14 cellular contexts compared by ENCODE assay signal in the genomic region with DNA sequence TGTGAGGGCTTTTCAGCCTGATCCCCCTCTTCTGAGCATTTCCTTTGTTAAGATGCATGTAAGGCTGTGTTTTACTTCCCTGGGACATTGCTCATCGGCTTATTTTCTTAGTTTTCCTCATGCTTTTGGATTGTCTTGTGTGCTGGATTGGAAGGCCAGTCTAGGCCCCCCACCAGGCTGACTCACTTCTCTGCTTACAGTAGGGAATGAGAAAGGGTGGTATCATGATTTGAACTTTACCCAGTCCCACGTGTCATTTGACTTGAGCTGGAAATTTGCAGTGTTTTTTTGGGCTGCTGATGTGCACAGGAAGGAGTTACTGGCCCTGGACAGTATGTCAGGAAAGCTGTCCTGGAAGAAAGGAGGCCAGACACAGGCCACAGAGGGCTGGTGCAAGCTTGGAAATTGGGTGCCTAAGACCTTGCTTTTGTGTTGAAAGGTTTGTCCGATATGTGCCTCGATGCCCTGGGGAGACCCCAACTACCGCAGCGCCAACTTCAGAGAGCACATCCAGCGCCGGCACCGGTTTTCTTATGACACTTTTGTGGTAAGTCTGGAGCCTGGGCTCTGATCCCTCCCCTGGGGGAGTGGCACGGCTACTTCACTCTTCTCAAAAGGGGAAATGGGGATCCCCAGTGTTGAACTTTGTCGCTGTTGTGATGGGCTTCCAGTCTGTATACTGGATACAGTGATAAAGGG. TPM values are rescaled to one million over a fixed set of nuclear protein-coding genes. Genes with fewer than 3 reads are reported as not detected.
DNase-seq lines count a peak whose midpoint lies in the region; TF ChIP-seq lines count a peak whose summit lies in the region.
"Had no signal": no experiment of that assay in that cellular context is flagged by ENCODE, and none has a peak within 500 bp of the region (broad histone marks: within the 10 kb centered on the region; RNA-seq: fewer than 3 reads in every experiment).

No MANE protein-coding gene starts in this region.

- H3K27me3 Mint-ChIP-seq in chondrocyte (ENCODE audit: low read depth) = no peaks in the 10 kb centered on the region
- no peaks in the 10 kb centered on the region for H3K27me3 Mint-ChIP-seq in activated CD4-positive, alpha-beta T cell treated with anti-CD3 and anti-CD28 coated beads, Interleukin-2, amount 10 ng/mL, durations not matched to agents 24 days and 14 days

- H3K4me3 Mint-ChIP-seq in chondrocyte (ENCODE audit: unreplicated experiment) = no peak overlapping the region
- no peak overlapping the region for H3K4me3 Mint-ChIP-seq in activated CD4-positive, alpha-beta T cell treated with anti-CD3 and anti-CD28 coated beads, Interleukin-2, amount 10 ng/mL, durations not matched to agents 24 days and 14 days

- no peak for TF ChIP-seq POLR2A in tibial nerve (IDR thresholded peaks at IDR 0.05)
- TF ChIP-seq POLR2A in vagina (IDR thresholded peaks at IDR 0.05) = no peak

- WGBS in tibial nerve, 2 donors = 83 to 87% methylated on average over 11 of the region's 11 CpGs

- peak overlapping the region; percentile 95 for H3K27ac Mint-ChIP-seq in chondrocyte (ENCODE audit: unreplicated experiment)
- no peak overlapping the region for H3K27ac Mint-ChIP-seq in activated CD4-positive, alpha-beta T cell treated with anti-CD3 and anti-CD28 coated beads, Interleukin-2, amount 10 ng/mL, durations not matched to agents 24 days and 14 days

- H3K4me3 ChIP-seq in tibial nerve (no peak overlapping the region), vagina (no peak overlapping the region)
- H3K4me3 ChIP-seq: pancreas had no signal

- intact Hi-C loops in posterior vena cava (cut with DNase I) = no loop called here
- intact Hi-C loops in activated CD4-positive, alpha-beta T cell treated with anti-CD3 and anti-CD28 coated beads, Interleukin-2, amount 10 ng/mL, durations not matched to agents 24 days and 14 days (cut with micrococcal nuclease) = no loop called here
- intact Hi-C loops in vagina (cut with DNase I) = no loop called here

- TF ChIP-seq EP300 in tibial nerve (IDR thresholded peaks at IDR 0.05) = no peak

- H3K4me1 ChIP-seq in tibial nerve (peaks cover 0 to 14% (median 2%) of the 10 kb centered on the region in 4 donors), vagina (no peaks in the 10 kb centered on the region)
- H3K4me1 ChIP-seq: pancreas had no signal

- DNase-seq in EH (ENCODE audit: low read depth) (peak; percentile 98), NCI-H226 (peak; percentile 40), chondrocyte (ENCODE audit: low spot score) (no peak), posterior vena cava (ENCODE audit: low spot score) (peak; percentile 64), nucleus accumbens (lab: John Stamatoyannopoulos, UW) (no peak), tibial nerve (ENCODE audit: low spot score in 2 of 2) (no peak), vagina (ENCODE audit: extremely low spot score in 2 of 2) (no peak)
- DNase-seq in activated CD4-positive, alpha-beta T cell treated with anti-CD3 and anti-CD28 coated beads, Interleukin-2, amount 10 ng/mL, durations not matched to agents 24 days and 14 days = no peak
- DNase-seq: NCI-H1092; NCI-H446 treated with DMSO at 0.1 percent for 48 hours; Right ventricle myocardium superior; stimulated activated CD4-positive, alpha-beta T cell treated with anti-CD3 and anti-CD28 coated beads, Interleukin-2, amount 100 ng/mL, for 48 hours; substantia nigra had no signal

- H3K27ac ChIP-seq in tibial nerve (peak overlapping the region in 1 of 4 donors; percentile 64), vagina (no peak overlapping the region)
- H3K27ac ChIP-seq: pancreas had no signal

- TF ChIP-seq CTCF in chondrocyte (IDR thresholded peaks at IDR 0.05) = no peak
- TF ChIP-seq CTCF in tibial nerve (IDR thresholded peaks at IDR 0.05) = no peak
- no peak for TF ChIP-seq CTCF in vagina (IDR thresholded peaks at IDR 0.05)

- H3K9me3 Mint-ChIP-seq in chondrocyte (ENCODE audit: low read depth) = no peaks in the 10 kb centered on the region
- no peaks in the 10 kb centered on the region for H3K9me3 Mint-ChIP-seq in activated CD4-positive, alpha-beta T cell treated with anti-CD3 and anti-CD28 coated beads, Interleukin-2, amount 10 ng/mL, durations not matched to agents 24 days and 14 days

- H3K36me3 ChIP-seq in tibial nerve = peaks cover 7 to 97% (median 30%) of the 10 kb centered on the region in 3 donors
- H3K36me3 ChIP-seq in vagina = peaks cover 0 to 79% of the 10 kb centered on the region in 2 donors

- H3K9me3 ChIP-seq in tibial nerve = no peaks in the 10 kb centered on the region
- H3K9me3 ChIP-seq in vagina = no peaks in the 10 kb centered on the region
- H3K9me3 ChIP-seq: pancreas had no signal

- H3K27me3 ChIP-seq in tibial nerve = no peaks in the 10 kb centered on the region
- no peaks in the 10 kb centered on the region for H3K27me3 ChIP-seq in vagina
- H3K27me3 ChIP-seq: pancreas had no signal

- peaks cover 32% of the 10 kb centered on the region for H3K36me3 Mint-ChIP-seq in chondrocyte (ENCODE audit: low read depth)
- H3K36me3 Mint-ChIP-seq in activated CD4-positive, alpha-beta T cell treated with anti-CD3 and anti-CD28 coated beads, Interleukin-2, amount 10 ng/mL, durations not matched to agents 24 days and 14 days (ENCODE audit: low read depth) = peaks cover 73% of the 10 kb centered on the region

- peaks cover 25% of the 10 kb centered on the region for H3K4me1 Mint-ChIP-seq in chondrocyte (ENCODE audit: low read depth)
- peaks cover 8% of the 10 kb centered on the region for H3K4me1 Mint-ChIP-seq in activated CD4-positive, alpha-beta T cell treated with anti-CD3 and anti-CD28 coated beads, Interleukin-2, amount 10 ng/mL, durations not matched to agents 24 days and 14 days

RNA-seq across cellular contexts. Expression of gene RNF114, which starts 12.8 kb away (rescaled TPM):
- 45.4 to 49.5 TPM (median 46.2 TPM) in 3 replicates for total RNA-seq in chondrocyte
- 10 to 100 TPM; 44.8 to 46.6 TPM for total RNA-seq in posterior vena cava
- 60.1 and 69.3 TPM in 2 replicates for total RNA-seq in activated CD4-positive, alpha-beta T cell treated with anti-CD3 and anti-CD28 coated beads, Interleukin-2, amount 10 ng/mL, durations not matched to agents 24 days and 14 days
- 100 to 1,000 TPM; 211 to 311 (median 272) TPM for total RNA-seq in tibial nerve
- 153 TPM for total RNA-seq in vagina

RNA-seq across cellular contexts. Expression of gene SPATA2, which starts 33.6 kb away (rescaled TPM):
- total RNA-seq in chondrocyte (5.6 to 6.5 TPM (median 5.9 TPM) in 3 replicates), posterior vena cava (1 to 10 TPM; 4.5 TPM), tibial nerve (1 to 10 TPM; 4.4 to 7.2 (median 6.3) TPM), vagina (4.7 TPM)
- 8.8 and 9.9 TPM in 2 replicates for total RNA-seq in activated CD4-positive, alpha-beta T cell treated with anti-CD3 and anti-CD28 coated beads, Interleukin-2, amount 10 ng/mL, durations not matched to agents 24 days and 14 days

RNA-seq across cellular contexts. Expression of gene SNAI1, which starts 33.8 kb away (rescaled TPM):
- total RNA-seq in chondrocyte (4.9 to 15.1 TPM (median 6.1 TPM) in 3 replicates), posterior vena cava (1 to 10 TPM; 8.6 to 8.9 TPM), tibial nerve (10 to 100 TPM in 1 of 4 donors, 1 to 10 TPM in 3; 4.2 to 14.4 (median 6.0) TPM), vagina (19.9 TPM)
- 1.6 and 2.3 TPM in 2 replicates for total RNA-seq in activated CD4-positive, alpha-beta T cell treated with anti-CD3 and anti-CD28 coated beads, Interleukin-2, amount 10 ng/mL, durations not matched to agents 24 days and 14 days

Comparison
In these comparisons a context has a peak if more than half of its experiments do, and no peak if none do; other contexts are left out.
1. DNase-seq: peak in EH (single experiment), NCI-H226 (single experiment) and posterior vena cava (single experiment); none in chondrocyte (single experiment), nucleus accumbens (0 of 56), activated CD4-positive, alpha-beta T cell treated with anti-CD3 and anti-CD28 coated beads, Interleukin-2, amount 10 ng/mL, durations not matched to agents 24 days and 14 days (single experiment), tibial nerve (0 of 2) and vagina (0 of 2).